ENCODE assay signal across 28 cellular contexts in the genomic region with DNA sequence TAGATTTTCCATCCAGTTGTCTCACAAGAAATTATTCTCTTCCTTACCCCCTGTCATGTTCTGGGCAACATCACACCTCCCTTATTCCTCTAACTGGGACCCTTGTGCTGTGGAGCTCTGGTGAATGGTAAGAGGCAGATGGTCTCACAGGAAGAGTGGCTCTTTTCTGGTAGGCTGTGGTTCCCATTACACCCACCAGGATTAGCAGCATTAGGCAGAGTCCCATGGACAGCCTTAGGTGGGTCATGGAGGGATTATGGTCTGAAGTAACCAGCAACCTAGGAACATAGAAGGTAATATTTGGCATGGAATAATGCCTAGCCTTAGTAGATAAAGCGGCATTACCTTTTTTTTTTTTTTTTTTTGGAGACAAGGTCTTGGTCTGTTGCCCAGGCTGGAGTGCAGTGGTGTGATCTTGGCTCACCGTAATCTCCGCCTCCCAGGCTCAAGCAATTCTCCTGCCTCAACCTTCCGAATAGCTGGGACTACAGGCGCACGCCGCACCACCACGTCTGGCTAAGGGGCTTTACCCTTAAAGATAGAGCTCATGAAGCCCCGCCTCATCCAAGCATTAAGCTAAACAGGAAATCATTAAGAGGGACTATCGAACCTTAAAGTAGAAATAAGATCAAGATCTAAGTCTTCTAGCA. TPM values are rescaled to one million over a fixed set of nuclear protein-coding genes. Genes with fewer than 3 reads are reported as not detected.
A peak's percentile ranks its signal among the peaks of the same experiment; 100 is the strongest.
DNase-seq lines count a peak whose midpoint lies in the region; ATAC-seq, FAIRE-seq and TF ChIP-seq lines count a peak whose summit lies in the region.
"Had no signal": no experiment of that assay in that cellular context is flagged by ENCODE, and none has a peak within 500 bp of the region (broad histone marks: within the 10 kb centered on the region; RNA-seq: fewer than 3 reads in every experiment).

No MANE protein-coding gene starts in this region.

- peaks cover 7% of the 10 kb centered on the region for H3K27me3 Mint-ChIP-seq in nephron (ENCODE audit: low read depth)
- H3K27me3 Mint-ChIP-seq: activated CD8-positive, alpha-beta memory T cell treated with anti-CD3 and anti-CD28 coated beads, Interleukin-2, amount 10 ng/mL, durations not matched to agents 7 days and 5 days; T-cell had no signal

- no peaks in the 10 kb centered on the region for H3K9me3 Mint-ChIP-seq in nephron
- H3K9me3 Mint-ChIP-seq: immature natural killer cell, T-cell had no signal

- peak overlapping the region in 3 of 4 donors; percentile 28 to 56 (median 33) for H3K27ac ChIP-seq in body of pancreas
- no peak overlapping the region for H3K27ac ChIP-seq in vagina
- H3K27ac ChIP-seq: adrenal gland, parathyroid adenoma, tibial nerve had no signal

- H3K27me3 ChIP-seq in body of pancreas (no peaks in the 10 kb centered on the region), vagina (no peaks in the 10 kb centered on the region)
- H3K27me3 ChIP-seq: adrenal gland, tibial nerve had no signal

- no peak overlapping the region for H3K27ac Mint-ChIP-seq in nephron
- H3K27ac Mint-ChIP-seq: activated CD8-positive, alpha-beta memory T cell treated with anti-CD3 and anti-CD28 coated beads, Interleukin-2, amount 10 ng/mL, durations not matched to agents 7 days and 5 days; T-cell had no signal

- intact Hi-C loops in body of pancreas (cut with DNase I) (no loop called here), vagina (cut with DNase I) (no loop called here)

- H3K4me3 ChIP-seq in body of pancreas (no peak overlapping the region), vagina (no peak overlapping the region)
- H3K4me3 ChIP-seq: adrenal gland, tibial nerve had no signal

- H3K4me1 ChIP-seq in body of pancreas, result peaks cover 39% of the 10 kb centered on the region
- peaks cover 18% of the 10 kb centered on the region for H3K4me1 ChIP-seq in vagina
- H3K4me1 ChIP-seq: parathyroid adenoma had no signal

- peaks cover 13% of the 10 kb centered on the region for H3K36me3 Mint-ChIP-seq in nephron (ENCODE audit: low read depth)

- H3K36me3 ChIP-seq in body of pancreas (replicated peaks in 1 of 2; ENCODE audit: insufficient read depth in 1 of 2, low read depth in 2 of 2) (no peaks in the 10 kb centered on the region), vagina (peaks cover 0 to 5% of the 10 kb centered on the region in 2 donors)

- H3K4me1 Mint-ChIP-seq in nephron, result peaks cover 20% of the 10 kb centered on the region

- no peak for TF ChIP-seq POLR2A in body of pancreas (IDR thresholded peaks at IDR 0.05)
- no peak for TF ChIP-seq POLR2A in vagina (IDR thresholded peaks at IDR 0.05)

- ATAC-seq in body of pancreas (no peak), GM19324 (IDR thresholded peaks at IDR 0.05; ENCODE audit: low FRiP score, unreplicated experiment) (no peak)
- ATAC-seq: activated CD8-positive, alpha-beta memory T cell treated with anti-CD3 and anti-CD28 coated beads, Interleukin-2, amount 10 ng/mL, durations not matched to agents 7 days and 5 days; left cardiac atrium; right cardiac atrium; T-cell had no signal

- 32 to 37% methylated on average over 10 of the region's 10 CpGs for WGBS in body of pancreas, 2 donors

- DNase-seq in NCI-H82 (lab: John Stamatoyannopoulos, UW) (peak; percentile 61), NCI-H82 treated with DMSO at 0.1 percent for 48 hours (lab: John Stamatoyannopoulos, UW; ENCODE audit: unreplicated experiment) (no peak), body of pancreas (peak; percentile 55 to 72 (median 58)), vagina (ENCODE audit: extremely low spot score in 2 of 2) (peak; percentile 34 to 60), NCI-H2196 treated with DMSO at 0.1 percent for 48 hours (lab: John Stamatoyannopoulos, UW; ENCODE audit: unreplicated experiment) (no peak), HTR-8/SVneo (ENCODE audit: insufficient read length, low spot score) (no peak)
- DNase-seq: 8988T; activated CD8-positive, alpha-beta memory T cell treated with anti-CD3 and anti-CD28 coated beads, Interleukin-2, amount 10 ng/mL, durations not matched to agents 7 days and 5 days; activated naive CD4-positive, alpha-beta T cell treated with Interleukin-2 at 50 U/mL for 16 hours; activated T-cell treated with anti-CD3 and anti-CD28 coated beads, Interleukin-2, amount 50 U/mL, for 48 hours; immature natural killer cell; left cardiac atrium; NCI-H1092; NCI-H1694; stimulated activated CD4-positive, alpha-beta T cell treated with anti-CD3 and anti-CD28 coated beads, Interleukin-2, amount 100 ng/mL, for 48 hours; T-cell had no signal

- TF ChIP-seq CTCF in body of pancreas (IDR thresholded peaks at IDR 0.05), result peak in 3 of 7 experiments; percentile 13 to 18 (median 14)
- TF ChIP-seq CTCF in nephron (IDR thresholded peaks at IDR 0.05; ENCODE audit: unreplicated experiment in 3 of 3), result no peak
- TF ChIP-seq CTCF in vagina (IDR thresholded peaks at IDR 0.05), result no peak

- peak overlapping the region in 2 of 3 experiments; percentile 34 to 62 for H3K4me3 Mint-ChIP-seq in nephron
- H3K4me3 Mint-ChIP-seq: activated CD8-positive, alpha-beta memory T cell treated with anti-CD3 and anti-CD28 coated beads, Interleukin-2, amount 10 ng/mL, durations not matched to agents 7 days and 5 days; immature natural killer cell; T-cell had no signal

- no peaks in the 10 kb centered on the region for H3K9me3 ChIP-seq in body of pancreas
- no peaks in the 10 kb centered on the region for H3K9me3 ChIP-seq in vagina
- H3K9me3 ChIP-seq: adrenal gland, tibial nerve had no signal

- no peak for FAIRE-seq in HTR-8/SVneo (lab: Jason Lieb, UNC)
- FAIRE-seq: D721Med, endothelial cell of umbilical vein had no signal

RNA-seq across cellular contexts. Expression of a gene that starts 4.0 kb away (rescaled TPM):
- total RNA-seq in body of pancreas, result 1 to 10 TPM; 3.6 to 7.0 TPM
- total RNA-seq in vagina, result 13.8 TPM

RNA-seq across cellular contexts. Expression of a gene that starts 4.4 kb away (rescaled TPM):
- total RNA-seq in body of pancreas (100 to 1,000 TPM in 1 of 2 donors, 10 to 100 TPM in 1; 91.6 to 110 TPM), vagina (121 TPM)

RNA-seq across cellular contexts. Expression of a gene that starts 5.5 kb away (rescaled TPM):
- total RNA-seq in body of pancreas (not detected), vagina (not detected)
- total RNA-seq: activated CD8-positive, alpha-beta memory T cell treated with anti-CD3 and anti-CD28 coated beads, Interleukin-2, amount 10 ng/mL, durations not matched to agents 7 days and 5 days; adrenal gland; cerebellum; endothelial cell of umbilical vein; H4; HT-29; left cardiac atrium; M059J; right cardiac atrium; T-cell; tibial nerve had no signal

RNA-seq across cellular contexts. Expression of a gene that starts 19.7 kb away (rescaled TPM):
- total RNA-seq in body of pancreas (not detected), vagina (not detected)
- total RNA-seq: cerebellum, endothelial cell of umbilical vein, H4, HT-29, left cardiac atrium, M059J, right cardiac atrium, tibial nerve had no signal

RNA-seq across cellular contexts. Expression of a gene that starts 42.0 kb away (rescaled TPM):
- 1 to 10 TPM; 4.9 to 9.9 TPM for total RNA-seq in body of pancreas
- total RNA-seq in vagina, result 5.4 TPM

Comparison
In these comparisons a context has a peak if more than half of its experiments do, and no peak if none do; other contexts are left out.
1. DNase-seq: peak in NCI-H82 (single experiment), body of pancreas (4 of 4) and vagina (2 of 2); none in NCI-H82 treated with DMSO at 0.1 percent for 48 hours (single experiment), NCI-H2196 treated with DMSO at 0.1 percent for 48 hours (single experiment) and HTR-8/SVneo (single experiment).